In genomic region chr20:46342451-46343357, GRCh38 we compare ENCODE assay signal across 1 cellular context.
TF ChIP-seq lines count a peak whose summit lies in the region.

No MANE protein-coding gene starts in this region.

TF ChIP-seq in SK-N-SH treated with all-trans-retinoic acid at 6 μM for 48 hours, 23 proteins besides CTCF, POLR2A, EP300 and RAD21 (continued from another document):
- no peak for TF ChIP-seq ZFP30 (CRISPR knock-in tag; IDR thresholded peaks at IDR 0.05)
- no peak for TF ChIP-seq ZC3H10 (CRISPR knock-in tag; IDR thresholded peaks at IDR 0.05)
- no peak for TF ChIP-seq ESRRG (CRISPR knock-in tag; IDR thresholded peaks at IDR 0.05)
- no peak for TF ChIP-seq CREB5 (CRISPR knock-in tag; IDR thresholded peaks at IDR 0.05; ENCODE audit: low read depth)
- TF ChIP-seq ZFP3 (CRISPR knock-in tag; IDR thresholded peaks at IDR 0.05): no peak
